Comparison of ENCODE assay signal across 23 cellular contexts in genomic region chr5:116032991-116033390, GRCh38. TPM values are rescaled to one million over a fixed set of nuclear protein-coding genes. Genes with fewer than 3 reads are reported as not detected.
DNase-seq lines count a peak whose midpoint lies in the region; ATAC-seq and TF ChIP-seq lines count a peak whose summit lies in the region.
"Had no signal": no experiment of that assay in that cellular context is flagged by ENCODE, and none has a peak within 500 bp of the region (broad histone marks: within the 10 kb centered on the region; RNA-seq: fewer than 3 reads in every experiment).

No MANE protein-coding gene starts in this region.

- H3K4me3 Mint-ChIP-seq in IgD-negative memory B cell (peak overlapping the region in 2 of 4 donors; percentile 9 to 71), endothelial cell (ENCODE audit: unreplicated experiment) (no peak overlapping the region)
- H3K4me3 Mint-ChIP-seq: CD8-positive, alpha-beta T cell; central memory CD8-positive, alpha-beta T cell; neural progenitor cell; T-helper 1 cell treated with Interleukin-12 subunit alpha and Interleukin-12 subunit beta and Interleukin-4 antibody, amounts not matched to agents 30 μg/mL and 1 μg/mL, for 36 hours had no signal

- peaks cover 39 to 51% (median 41%) of the 10 kb centered on the region in 3 donors for H3K4me1 Mint-ChIP-seq in IgD-negative memory B cell
- H3K4me1 Mint-ChIP-seq in endothelial cell (ENCODE audit: unreplicated experiment): peaks cover 13% of the 10 kb centered on the region
- H3K4me1 Mint-ChIP-seq: central memory CD8-positive, alpha-beta T cell had no signal

- H3K36me3 Mint-ChIP-seq in IgD-negative memory B cell: peaks cover 2% of the 10 kb centered on the region
- H3K36me3 Mint-ChIP-seq in endothelial cell (ENCODE audit: low read depth, unreplicated experiment): no peaks in the 10 kb centered on the region
- H3K36me3 Mint-ChIP-seq: CD8-positive, alpha-beta T cell; neural progenitor cell had no signal

- H3K9me3 Mint-ChIP-seq in IgD-negative memory B cell: peaks cover 0 to 1% (median 0%) of the 10 kb centered on the region in 3 donors
- no peaks in the 10 kb centered on the region for H3K9me3 Mint-ChIP-seq in endothelial cell (ENCODE audit: unreplicated experiment)
- H3K9me3 Mint-ChIP-seq: CD8-positive, alpha-beta T cell; central memory CD8-positive, alpha-beta T cell; neural progenitor cell; T-helper 1 cell treated with Interleukin-12 subunit alpha and Interleukin-12 subunit beta and Interleukin-4 antibody, amounts not matched to agents 30 μg/mL and 1 μg/mL, for 36 hours had no signal

- peak overlapping the region in 2 of 3 donors; percentile 81 to 88 for H3K27ac Mint-ChIP-seq in IgD-negative memory B cell
- no peak overlapping the region for H3K27ac Mint-ChIP-seq in endothelial cell (ENCODE audit: unreplicated experiment)
- H3K27ac Mint-ChIP-seq: neural progenitor cell; T-helper 1 cell treated with Interleukin-12 subunit alpha and Interleukin-12 subunit beta and Interleukin-4 antibody, amounts not matched to agents 30 μg/mL and 1 μg/mL, for 36 hours had no signal

- TF ChIP-seq CTCF in GM10266 (IDR thresholded peaks at IDR 0.05; ENCODE audit: control insufficient read depth, insufficient read depth, low read depth, missing control alignments) (no peak), endothelial cell (IDR thresholded peaks at IDR 0.05; ENCODE audit: unreplicated experiment) (no peak)

- ATAC-seq in GM19351 (IDR thresholded peaks at IDR 0.05; ENCODE audit: unreplicated experiment) (peak; percentile 47), GM21723 (IDR thresholded peaks at IDR 0.05; ENCODE audit: unreplicated experiment) (peak; percentile 54), HG03457 (IDR thresholded peaks at IDR 0.05; ENCODE audit: unreplicated experiment) (no peak), GM19397 (IDR thresholded peaks at IDR 0.05; ENCODE audit: unreplicated experiment) (no peak)
- ATAC-seq: CD8-positive, alpha-beta T cell had no signal

- H3K27me3 Mint-ChIP-seq in IgD-negative memory B cell: no peaks in the 10 kb centered on the region
- peaks cover 1% of the 10 kb centered on the region for H3K27me3 Mint-ChIP-seq in endothelial cell (ENCODE audit: unreplicated experiment)

- peak; percentile 11 for DNase-seq in GM10266 (ENCODE audit: extremely low spot score)
- no peak for DNase-seq in activated CD4-positive, alpha-beta T cell treated with anti-CD3 and anti-CD28 coated beads for 1 hour
- DNase-seq in endothelial cell (ENCODE audit: low spot score): no peak
- DNase-seq: activated CD4-positive, CD25-positive, alpha-beta regulatory T cell; activated effector memory CD4-positive, alpha-beta T cell treated with anti-CD3 and anti-CD28 coated beads, Interleukin-2, amount 50 U/mL, for 16 hours; CD8-positive, alpha-beta T cell; effector CD8-positive, alpha-beta T cell; NCI-H187; retina; stimulated activated CD4-positive, alpha-beta T cell treated with anti-CD3 and anti-CD28 coated beads, Interleukin-15, amount 100 ng/mL, for 24 hours; stomach; uterus had no signal

RNA-seq across cellular contexts. Expression of gene ARL14EPL, which starts 0.7 kb away (rescaled TPM):
- 0.69 TPM for polyA plus RNA-seq in IgD-negative memory B cell
- total RNA-seq in endothelial cell (ENCODE audit: unreplicated experiment): not detected
- total RNA-seq: kidney epithelial cell, mesenteric fat pad, stomach, uterus had no signal
- polyA plus RNA-seq: hepatocyte, stomach had no signal

RNA-seq across cellular contexts. Expression of gene COMMD10, which starts 51.8 kb away (rescaled TPM):
- polyA plus RNA-seq in IgD-negative memory B cell: 39.4 TPM
- 27.8 TPM for total RNA-seq in endothelial cell (ENCODE audit: unreplicated experiment)

Comparison
In these comparisons a context has a peak if more than half of its experiments do, and no peak if none do; other contexts are left out.
1. ATAC-seq: peak in GM19351 (single experiment) and GM21723 (single experiment); none in HG03457 (single experiment) and GM19397 (single experiment).